18 cellular contexts compared by ENCODE assay signal in the genomic region with DNA sequence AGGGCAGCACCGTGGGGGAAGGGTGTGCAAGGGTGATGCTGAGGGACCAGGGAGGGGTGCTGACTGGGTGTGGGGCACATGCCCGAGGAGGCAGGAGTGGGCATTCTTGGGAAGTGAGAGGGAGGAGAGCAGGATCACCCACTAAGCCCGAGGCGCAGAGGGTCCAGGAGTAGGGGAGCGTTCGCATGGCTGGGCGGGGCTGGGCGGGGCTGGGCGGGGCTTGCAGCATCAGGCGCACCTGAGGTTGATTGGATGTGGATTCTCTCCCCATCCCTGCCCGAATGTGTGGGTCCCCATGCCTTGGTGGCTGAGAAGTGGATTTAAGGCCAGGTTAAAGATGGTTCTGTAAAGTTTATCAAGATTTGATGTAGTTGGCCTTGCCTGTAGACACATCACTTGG. TPM values are rescaled to one million over a fixed set of nuclear protein-coding genes. Genes with fewer than 3 reads are reported as not detected.
DNase-seq lines count a peak whose midpoint lies in the region; ATAC-seq and TF ChIP-seq lines count a peak whose summit lies in the region.
"Had no signal": no experiment of that assay in that cellular context is flagged by ENCODE, and none has a peak within 500 bp of the region (broad histone marks: within the 10 kb centered on the region; RNA-seq: fewer than 3 reads in every experiment).

No MANE protein-coding gene starts in this region.

- no peaks in the 10 kb centered on the region for H4K20me1 ChIP-seq in SK-N-SH (ENCODE audit: insufficient read depth)

- DNase-seq in breast epithelium (ENCODE audit: low spot score in 2 of 2), result no peak
- no peak for DNase-seq in MCF 10A (ENCODE audit: unreplicated experiment)
- no peak for DNase-seq in natural killer cell treated with Interleukin-12 subunit alpha and Interleukin-12 subunit beta and Interleukin-15 and Interleukin-18, amount 100 ng/mL, for 72 hours (ENCODE audit: low spot score)
- no peak for DNase-seq in upper lobe of right lung
- no peak for DNase-seq in SK-N-SH
- no peak for DNase-seq in progenitor cell of endocrine pancreas (ENCODE audit: low spot score, unreplicated experiment)
- no peak for DNase-seq in stimulated activated CD4-positive, alpha-beta T cell treated with anti-CD3 and anti-CD28 coated beads, Interleukin-15, amount 100 ng/mL, for 24 hours
- DNase-seq: activated CD4-positive, alpha-beta T cell treated with anti-CD3 and anti-CD28 coated beads, Interleukin-2, amount 50 U/mL, for 48 hours; activated gamma-delta T cell treated with Interleukin-2 at 50 U/mL for 16 hours; Calu3; NCI-H1436 treated with DMSO at 0.1 percent for 48 hours; NCI-H446 treated with DMSO at 0.1 percent for 48 hours had no signal

- H3K27ac Mint-ChIP-seq in MCF 10A (ENCODE audit: low read depth, unreplicated experiment) (no peak overlapping the region), brain (peak overlapping the region in 4 of 5 experiments; percentile 84 to 97 (median 93)), progenitor cell of endocrine pancreas (no peak overlapping the region)
- peak overlapping the region; percentile 75 to 89 for H3K27ac Mint-ChIP-seq in natural killer cell treated with Interleukin-12 subunit alpha and Interleukin-12 subunit beta and Interleukin-15 and Interleukin-18, amount 100 ng/mL, for 72 hours

- H3K9me3 Mint-ChIP-seq in MCF 10A (ENCODE audit: unreplicated experiment) (no peaks in the 10 kb centered on the region), brain (peaks cover 4 to 11% (median 5%) of the 10 kb centered on the region in 5 experiments), progenitor cell of endocrine pancreas (ENCODE audit: low read depth) (no peaks in the 10 kb centered on the region)
- H3K9me3 Mint-ChIP-seq in natural killer cell treated with Interleukin-12 subunit alpha and Interleukin-12 subunit beta and Interleukin-15 and Interleukin-18, amount 100 ng/mL, for 72 hours, result no peaks in the 10 kb centered on the region

- H3K9me3 ChIP-seq in breast epithelium, result no peaks in the 10 kb centered on the region
- no peaks in the 10 kb centered on the region for H3K9me3 ChIP-seq in upper lobe of right lung
- H3K9me3 ChIP-seq in SK-N-SH, result no peaks in the 10 kb centered on the region

- H3K36me3 Mint-ChIP-seq in MCF 10A (ENCODE audit: insufficient read depth, unreplicated experiment), result peaks cover 8% of the 10 kb centered on the region
- H3K36me3 Mint-ChIP-seq in brain, result peaks cover 18% of the 10 kb centered on the region
- H3K36me3 Mint-ChIP-seq in natural killer cell treated with Interleukin-12 subunit alpha and Interleukin-12 subunit beta and Interleukin-15 and Interleukin-18, amount 100 ng/mL, for 72 hours, result no peaks in the 10 kb centered on the region
- H3K36me3 Mint-ChIP-seq in progenitor cell of endocrine pancreas (ENCODE audit: insufficient read depth), result peaks cover 11% of the 10 kb centered on the region

- no peaks in the 10 kb centered on the region for H3K27me3 Mint-ChIP-seq in MCF 10A (ENCODE audit: insufficient read depth, unreplicated experiment)
- no peaks in the 10 kb centered on the region for H3K27me3 Mint-ChIP-seq in brain
- H3K27me3 Mint-ChIP-seq in natural killer cell treated with Interleukin-12 subunit alpha and Interleukin-12 subunit beta and Interleukin-15 and Interleukin-18, amount 100 ng/mL, for 72 hours, result no peaks in the 10 kb centered on the region
- H3K27me3 Mint-ChIP-seq in progenitor cell of endocrine pancreas, result no peaks in the 10 kb centered on the region

- TF ChIP-seq RAD21 in SK-N-SH (IDR thresholded peaks at IDR 0.05; ENCODE audit: low read length), result no peak

- H3K9ac ChIP-seq in SK-N-SH, result no peak overlapping the region

- H3K4me2 ChIP-seq in SK-N-SH, result no peak overlapping the region

- no TSS peak for BruUV-seq in MCF 10A (replicated peaks; lab: Mats Ljungman, UMichigan)

- H2AFZ ChIP-seq in SK-N-SH (ENCODE audit: low read depth), result no peak overlapping the region

- 100% methylated on average over 2 of the region's 11 CpGs for WGBS in SK-N-SH (ENCODE audit: low lambda C conversion rate)

- no peaks in the 10 kb centered on the region for H3K36me3 ChIP-seq in breast epithelium
- H3K36me3 ChIP-seq in upper lobe of right lung, result no peaks in the 10 kb centered on the region
- H3K36me3 ChIP-seq in SK-N-SH (replicated peaks in 1 of 2; ENCODE audit: control insufficient read depth in 1 of 2, insufficient read depth in 2 of 2, low read length in 1 of 2), result no peaks in the 10 kb centered on the region

- peaks cover 73% of the 10 kb centered on the region for H3K79me2 ChIP-seq in SK-N-SH (ENCODE audit: insufficient read depth)

- POLR2A ChIA-PET in MCF 10A (lab: Yijun Ruan, JAX), result interaction anchor here (1.5 kb wide), 1 partner anchor 12 kb away, joined by 5 read pairs; no protein-coding TSS in a partner anchor
- POLR2A ChIA-PET in SK-N-SH (lab: Yijun Ruan, JAX), result interaction anchor here (0.8 kb wide), 1 partner anchor 14 kb away, joined by 3 read pairs; the partner anchor contains the start of gene BANP

- no peak overlapping the region for H3K4me3 Mint-ChIP-seq in MCF 10A (ENCODE audit: unreplicated experiment)
- H3K4me3 Mint-ChIP-seq in brain, result no peak overlapping the region
- H3K4me3 Mint-ChIP-seq in natural killer cell treated with Interleukin-12 subunit alpha and Interleukin-12 subunit beta and Interleukin-15 and Interleukin-18, amount 100 ng/mL, for 72 hours, result no peak overlapping the region
- H3K4me3 Mint-ChIP-seq in progenitor cell of endocrine pancreas (ENCODE audit: low read depth), result no peak overlapping the region

- no peak for TF ChIP-seq POLR2A in breast epithelium (IDR thresholded peaks at IDR 0.05)

- peaks cover 14% of the 10 kb centered on the region for H3F3A ChIP-seq in SK-N-SH (replicated peaks; ENCODE audit: insufficient read depth)

- peaks cover 10% of the 10 kb centered on the region for H3K4me1 Mint-ChIP-seq in MCF 10A (ENCODE audit: insufficient read depth, unreplicated experiment)
- peaks cover 47% of the 10 kb centered on the region for H3K4me1 Mint-ChIP-seq in brain
- peaks cover 32 to 49% of the 10 kb centered on the region in 2 donors for H3K4me1 Mint-ChIP-seq in natural killer cell treated with Interleukin-12 subunit alpha and Interleukin-12 subunit beta and Interleukin-15 and Interleukin-18, amount 100 ng/mL, for 72 hours (ENCODE audit: low read depth in 2 of 2)
- peaks cover 12% of the 10 kb centered on the region for H3K4me1 Mint-ChIP-seq in progenitor cell of endocrine pancreas (ENCODE audit: low read depth)

- no peak for TF ChIP-seq EP300 in SK-N-SH (IDR thresholded peaks at IDR 0.05; ENCODE audit: borderline replicate concordance in 1 of 2, low read depth in 1 of 2, low read length in 1 of 2)

- H3K4me1 ChIP-seq in breast epithelium (peaks cover 5 to 7% of the 10 kb centered on the region in 2 donors), upper lobe of right lung (peaks cover 25% of the 10 kb centered on the region), SK-N-SH (ENCODE audit: control insufficient read depth in 1 of 2, insufficient read depth in 2 of 2, low read depth in 1 of 2, low read length in 1 of 2) (peaks cover 13 to 30% of the 10 kb centered on the region in 2 experiments; a peak in 2 of 4 replicates)

- H3K4me3 ChIP-seq in breast epithelium (no peak overlapping the region), upper lobe of right lung (no peak overlapping the region), SK-N-SH (ENCODE audit: low read depth in 2 of 2, low read length in 1 of 2) (no peak overlapping the region)

- intact Hi-C loops in breast epithelium (cut with DNase I; ENCODE audit: low total_unique reads), result no loop called here
- intact Hi-C loops in MCF 10A (cut with micrococcal nuclease), result no loop called here
- intact Hi-C loops in upper lobe of right lung (cut with DNase I), result no loop called here

- CTCF ChIA-PET in MCF 10A (lab: Yijun Ruan, JAX), result no interaction called here
- CTCF ChIA-PET in SK-N-SH (lab: Yijun Ruan, JAX), result interaction anchor here (1.0 to 2.0 kb wide), 3 partner anchors 8 to 186 kb away, joined by 3 to 7 read pairs (median 4); no protein-coding TSS in a partner anchor

- no peak for ATAC-seq in natural killer cell treated with Interleukin-12 subunit alpha and Interleukin-12 subunit beta and Interleukin-15 and Interleukin-18, amount 100 ng/mL, for 72 hours
- ATAC-seq in upper lobe of right lung, result no peak

- no peak for TF ChIP-seq CTCF in breast epithelium (IDR thresholded peaks at IDR 0.05)
- TF ChIP-seq CTCF in MCF 10A (IDR thresholded peaks at IDR 0.05; ENCODE audit: unreplicated experiment), result no peak
- TF ChIP-seq CTCF in brain (conservative IDR thresholded peaks at IDR 0.05), result no peak
- TF ChIP-seq CTCF in upper lobe of right lung (IDR thresholded peaks at IDR 0.05), result no peak
- no peak for TF ChIP-seq CTCF in SK-N-SH (IDR thresholded peaks at IDR 0.05)
- TF ChIP-seq CTCF in progenitor cell of endocrine pancreas (IDR thresholded peaks at IDR 0.05; ENCODE audit: unreplicated experiment), result no peak

- H3K27me3 ChIP-seq in breast epithelium (no peaks in the 10 kb centered on the region), upper lobe of right lung (no peaks in the 10 kb centered on the region), SK-N-SH (ENCODE audit: insufficient read depth) (no peaks in the 10 kb centered on the region)

- H3K27ac ChIP-seq in breast epithelium, result peak overlapping the region; percentile 87 to 94
- H3K27ac ChIP-seq in upper lobe of right lung, result peak overlapping the region; percentile 78
- peak overlapping the region in 1 of 2 experiments; percentile 80; a peak in 3 of 4 replicates for H3K27ac ChIP-seq in SK-N-SH (ENCODE audit: low read depth in 2 of 2, low read length in 1 of 2)

- no peaks in the 10 kb centered on the region for H3K9me2 ChIP-seq in SK-N-SH

TF ChIP-seq in SK-N-SH, 30 proteins besides CTCF, POLR2A, EP300 and RAD21 (continues in another document):
- no peak for TF ChIP-seq FOXJ3 (CRISPR knock-in tag; IDR thresholded peaks at IDR 0.05)
- no peak for TF ChIP-seq RCOR1 (IDR thresholded peaks at IDR 0.05; ENCODE audit: low read length)

RNA-seq across cellular contexts. Expression of gene BANP, which starts 14.2 kb away (rescaled TPM):
- 10 to 100 TPM; 21.9 to 45.4 (median 32.4) TPM for total RNA-seq in breast epithelium
- total RNA-seq in MCF 10A (2022), result 38.2 and 41.5 TPM in 2 replicates
- 27.1 TPM for polyA plus RNA-seq in brain (ENCODE audit: insufficient read depth, low read depth, low replicate concordance)
- total RNA-seq in natural killer cell treated with Interleukin-12 subunit alpha and Interleukin-12 subunit beta and Interleukin-15 and Interleukin-18, amount 100 ng/mL, for 72 hours, result 10 to 100 TPM; 31.3 to 59.2 TPM
- total RNA-seq in upper lobe of right lung, result 20.6 TPM
- 15.0 and 16.8 TPM in 2 replicates for polyA plus RNA-seq in SK-N-SH (2012; rRNA removed)
- polyA plus RNA-seq in SK-N-SH (2012; cell fraction: cytosol; rRNA removed), result 9.8 and 11.1 TPM in 2 replicates
- 42.8 and 46.7 TPM in 2 replicates for polyA plus RNA-seq in SK-N-SH (2012; cell fraction: nucleus; rRNA removed)
- 41.5 and 53.9 TPM in 2 replicates for total RNA-seq in progenitor cell of endocrine pancreas

RNA-seq across cellular contexts. Expression of gene CA5A, which starts 29.1 kb away (rescaled TPM):
- not detected for total RNA-seq in breast epithelium
- not detected in 2 replicates for total RNA-seq in MCF 10A (2022)
- 0.54 TPM for polyA plus RNA-seq in brain (ENCODE audit: insufficient read depth, low read depth, low replicate concordance)
- not detected for total RNA-seq in natural killer cell treated with Interleukin-12 subunit alpha and Interleukin-12 subunit beta and Interleukin-15 and Interleukin-18, amount 100 ng/mL, for 72 hours
- not detected for total RNA-seq in upper lobe of right lung
- not detected in 2 replicates for polyA plus RNA-seq in SK-N-SH (2012; rRNA removed)
- polyA plus RNA-seq in SK-N-SH (2012; cell fraction: cytosol; rRNA removed), result not detected in 2 replicates
- not detected in 2 replicates for polyA plus RNA-seq in SK-N-SH (2012; cell fraction: nucleus; rRNA removed)
- total RNA-seq in progenitor cell of endocrine pancreas, result 0.36 TPM in 1 of 2 replicates, not detected in the other
- total RNA-seq: bronchial epithelial cell, Calu3, fibroblast of villous mesenchyme, G401, LHCN-M2, lung microvascular endothelial cell had no signal

Comparison
In these comparisons a context has a peak if more than half of its experiments do, and no peak if none do; other contexts are left out.
1. H3K27ac Mint-ChIP-seq: peak in brain (4 of 5) and natural killer cell treated with Interleukin-12 subunit alpha and Interleukin-12 subunit beta and Interleukin-15 and Interleukin-18, amount 100 ng/mL, for 72 hours (2 of 2); none in MCF 10A (single experiment) and progenitor cell of endocrine pancreas (single experiment).